In genomic region chr6:136526196-136526930, GRCh38 we compare ENCODE assay signal across 9 cellular contexts. TPM values are rescaled to one million over a fixed set of nuclear protein-coding genes. Genes with fewer than 3 reads are reported as not detected.
DNase-seq lines count a peak whose midpoint lies in the region; ATAC-seq and TF ChIP-seq lines count a peak whose summit lies in the region.
"Had no signal": no experiment of that assay in that cellular context is flagged by ENCODE, and none has a peak within 500 bp of the region (broad histone marks: within the 10 kb centered on the region; RNA-seq: fewer than 3 reads in every experiment).

No MANE protein-coding gene starts in this region.

- DNase-seq in SKM-1 treated with dmso at 0.1 percent for 144 hours (lab: John Stamatoyannopoulos, UW; ENCODE audit: unreplicated experiment) = peak; percentile 32
- DNase-seq in SKM-1 (lab: John Stamatoyannopoulos, UW; ENCODE audit: unreplicated experiment) = no peak
- DNase-seq in NCI-H345 (lab: John Stamatoyannopoulos, UW) = peak; percentile 64
- DNase-seq in adipocyte (ENCODE audit: low read depth) = peak; percentile 72
- DNase-seq in right atrium auricular region (ENCODE audit: low spot score) = peak; percentile 68
- DNase-seq in prostate gland (ENCODE audit: low spot score) = peak; percentile 27
- DNase-seq: activated B cell treated with CpG ODN at 0.5 μM for 24 hours had no signal

- H3K27me3 ChIP-seq in adipocyte (replicated peaks; ENCODE audit: control insufficient read depth, insufficient read depth, low read length) (no peaks in the 10 kb centered on the region), right atrium auricular region (no peaks in the 10 kb centered on the region), prostate gland (replicated peaks; ENCODE audit: insufficient read depth) (no peaks in the 10 kb centered on the region)

- intact Hi-C loops in prostate gland (cut with DNase I) = no loop called here

- no peak for TF ChIP-seq POLR2A in prostate gland (IDR thresholded peaks at IDR 0.05)

- H3K9me3 ChIP-seq in adipocyte (ENCODE audit: control insufficient read depth, low read length) (no peaks in the 10 kb centered on the region), right atrium auricular region (no peaks in the 10 kb centered on the region), prostate gland (no peaks in the 10 kb centered on the region)

- H3K4me1 ChIP-seq in adipocyte (ENCODE audit: control insufficient read depth, insufficient read depth, low read length) = peaks cover 16% of the 10 kb centered on the region
- H3K4me1 ChIP-seq in right atrium auricular region = peaks cover 0 to 10% of the 10 kb centered on the region in 2 donors
- no peaks in the 10 kb centered on the region for H3K4me1 ChIP-seq in prostate gland (replicated peaks)

- H3K36me3 ChIP-seq in adipocyte (ENCODE audit: control insufficient read depth, insufficient read depth, low read length, severe bottlenecking) = no peaks in the 10 kb centered on the region
- no peaks in the 10 kb centered on the region for H3K36me3 ChIP-seq in right atrium auricular region
- H3K36me3 ChIP-seq in prostate gland = no peaks in the 10 kb centered on the region

- no peak overlapping the region for H3K27ac ChIP-seq in right atrium auricular region
- no peak overlapping the region for H3K27ac ChIP-seq in prostate gland

- TF ChIP-seq CTCF in right atrium auricular region (IDR thresholded peaks at IDR 0.05) (peak in 1 of 2 donors; percentile 34), prostate gland (IDR thresholded peaks at IDR 0.05) (peak in 2 of 4 experiments; percentile 30 to 40)

- H3K4me3 ChIP-seq in adipocyte (ENCODE audit: low read length) = no peak overlapping the region
- H3K4me3 ChIP-seq in right atrium auricular region = no peak overlapping the region
- H3K4me3 ChIP-seq in prostate gland = no peak overlapping the region

- ATAC-seq in HG03196 (IDR thresholded peaks at IDR 0.05; ENCODE audit: unreplicated experiment) (no peak), GM21447 (IDR thresholded peaks at IDR 0.05; ENCODE audit: unreplicated experiment) (no peak)

- H3K9ac ChIP-seq in adipocyte (ENCODE audit: low read length) = no peak overlapping the region

- 29% methylated on average over 16 of the region's 16 CpGs for WGBS in prostate gland

RNA-seq across cellular contexts. Expression of gene MAP7, which starts 23.9 kb away (rescaled TPM):
- total RNA-seq in right atrium auricular region (1 to 10 TPM; 1.0 to 1.3 TPM), prostate gland (10 to 100 TPM; 35.1 to 45.2 TPM)

Comparison
In these comparisons a context has a peak if more than half of its experiments do, and no peak if none do; other contexts are left out.
1. RNA of gene MAP7, which starts 23.9 kb away (total RNA-seq): 35.1 to 45.2 TPM in prostate gland; 1.0 to 1.3 TPM in right atrium auricular region; every median in the first group is over 10 times any median in the second.